ENCODE assay signal across 8 cellular contexts in the genomic region with DNA sequence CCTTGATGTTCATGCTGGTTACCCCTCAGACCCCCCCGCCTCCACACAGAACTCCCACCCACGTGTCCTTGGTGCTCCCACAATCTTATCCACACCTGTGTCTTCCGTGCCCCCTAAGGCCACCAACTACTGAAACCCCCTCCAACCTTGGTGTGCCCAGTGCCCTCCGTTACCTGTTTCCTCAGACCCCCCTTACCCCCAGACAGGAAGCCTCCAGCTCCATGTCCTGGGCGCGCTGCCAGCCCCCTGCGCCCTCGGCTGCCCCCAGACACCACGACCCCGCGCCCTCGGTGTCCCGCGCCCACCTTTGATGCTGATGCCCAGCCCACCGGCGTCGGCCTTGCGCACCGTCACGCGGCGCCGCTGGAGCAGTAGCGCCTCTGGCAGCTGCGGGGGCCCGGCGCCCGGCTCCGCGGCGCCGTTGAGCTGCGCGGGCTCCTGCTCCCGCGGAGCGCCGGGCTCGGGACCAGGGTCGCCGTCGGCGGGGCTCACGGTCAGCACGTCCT. TPM values are rescaled to one million over a fixed set of nuclear protein-coding genes. Genes with fewer than 3 reads are reported as not detected.
DNase-seq lines count a peak whose midpoint lies in the region; ATAC-seq and TF ChIP-seq lines count a peak whose summit lies in the region.

No MANE protein-coding gene starts in this region.

- H3K9ac ChIP-seq in OCI-LY1 (ENCODE audit: low read length) (peak overlapping the region; percentile 68), mammary epithelial cell (ENCODE audit: insufficient read depth, low read length) (no peak overlapping the region)

- no peaks in the 10 kb centered on the region for H3K9me2 ChIP-seq in OCI-LY1 (ENCODE audit: low read depth, low read length)

- H3K79me2 ChIP-seq in OCI-LY1 (ENCODE audit: insufficient read depth, low read length) (no peaks in the 10 kb centered on the region), mammary epithelial cell (ENCODE audit: insufficient read depth, low read length) (no peaks in the 10 kb centered on the region)

- peaks cover 68% of the 10 kb centered on the region for H3K4me1 ChIP-seq in OCI-LY1 (ENCODE audit: insufficient read depth, low read length, severe bottlenecking)
- H3K4me1 ChIP-seq in mammary epithelial cell (ENCODE audit: insufficient read depth, low read length): peaks cover 8% of the 10 kb centered on the region

- dilution Hi-C loops in mammary epithelial cell (cut with HindIII; ENCODE audit: low sequenced_read_pairs): no loop called here

- 0% methylated on average over 1 of the region's 45 CpGs for WGBS in mammary epithelial cell (ENCODE audit: low coverage, missing lambda C conversion rate)

- BruUV-seq in mammary epithelial cell (replicated peaks; lab: Mats Ljungman, UMichigan): no TSS peak

- peak overlapping the region; percentile 73 for H3K4me3 ChIP-seq in BJ (ENCODE audit: low read depth, low read length)
- H3K4me3 ChIP-seq in OCI-LY1 (ENCODE audit: low read depth, low read length, poor library complexity, severe bottlenecking): peak overlapping the region; percentile 70
- peak overlapping the region; percentile 44 to 84 (median 59) for H3K4me3 ChIP-seq in mammary epithelial cell (replicated peaks in 1 of 3; ENCODE audit: insufficient read depth in 1 of 3, low read depth in 2 of 3, low read length in 3 of 3)

- POLR2A ChIA-PET in BJ (lab: Charles Lee): interaction anchor here (1.1 kb wide), 1 partner anchor 204 kb away, joined by 3 read pairs; no protein-coding TSS in a partner anchor

- H3K4me2 ChIP-seq in OCI-LY1 (ENCODE audit: low read length) (peak overlapping the region; percentile 94), mammary epithelial cell (ENCODE audit: insufficient read depth, low read depth, low read length) (peak overlapping the region; percentile 97)

- in situ Hi-C loops in mammary epithelial cell (cut with MboI; ENCODE audit: low sequenced_read_pairs in 2 of 2): no loop called here

- H4K20me1 ChIP-seq in OCI-LY1 (ENCODE audit: insufficient read depth, low read length) (no peaks in the 10 kb centered on the region), mammary epithelial cell (ENCODE audit: insufficient read depth, low read length) (no peaks in the 10 kb centered on the region)

- H3F3A ChIP-seq in OCI-LY1 (ENCODE audit: insufficient read depth, low read length): peaks cover 5% of the 10 kb centered on the region; the same call in 1 of the 2 replicates

- ATAC-seq in GM21423 (IDR thresholded peaks at IDR 0.05; ENCODE audit: unreplicated experiment) (peak; percentile 21), GM21717 (IDR thresholded peaks at IDR 0.05; ENCODE audit: unreplicated experiment) (no peak)
- peak; percentile 11 for ATAC-seq in stimulated activated naive CD8-positive, alpha-beta T cell treated with anti-CD3 and anti-CD28 coated beads, Interleukin-15, Interleukin-2, amounts not matched to agents 100 U/mL and 50 U/mL, for 24 hours

- no peaks in the 10 kb centered on the region for H3K36me3 ChIP-seq in BJ (ENCODE audit: control insufficient read depth, insufficient read depth, low read length)
- H3K36me3 ChIP-seq in OCI-LY1 (ENCODE audit: insufficient read depth, low read length): no peaks in the 10 kb centered on the region
- no peaks in the 10 kb centered on the region for H3K36me3 ChIP-seq in mammary epithelial cell (ENCODE audit: insufficient read depth, low read length)

- CTCF ChIA-PET in BJ (lab: Yijun Ruan, JAX): interaction anchor here (0.8 to 2.8 kb wide), 4 partner anchors 9 to 14 kb away, joined by 3 to 9 read pairs (median 3); no protein-coding TSS in a partner anchor
- CTCF ChIA-PET in mammary epithelial cell (lab: Charles Lee; ENCODE audit: low non-redundant PET): interaction anchor here (0.8 kb wide), 1 partner anchor 181 kb away, joined by 5 read pairs; no protein-coding TSS in a partner anchor

- H3K9me3 ChIP-seq in OCI-LY1 (ENCODE audit: low read length) (no peaks in the 10 kb centered on the region), mammary epithelial cell (replicated peaks; ENCODE audit: insufficient read depth, low read length) (no peaks in the 10 kb centered on the region)

- DNase-seq in BJ (ENCODE audit: low read depth): no peak
- no peak for DNase-seq in mammary epithelial cell
- DNase-seq in left kidney (ENCODE audit: low read depth, low spot score): peak; percentile 73
- no peak for DNase-seq in stimulated activated naive CD8-positive, alpha-beta T cell treated with anti-CD3 and anti-CD28 coated beads, Interleukin-15, Interleukin-2, amounts not matched to agents 100 U/mL and 50 U/mL, for 24 hours
- no peak for DNase-seq in NAMALWA (ENCODE audit: low spot score)

- TF ChIP-seq CTCF in BJ (IDR thresholded peaks at IDR 0.05; ENCODE audit: insufficient read depth, low read depth, low read length): no peak
- TF ChIP-seq CTCF in OCI-LY1 (IDR thresholded peaks at IDR 0.05; ENCODE audit: low read length): no peak
- no peak for TF ChIP-seq CTCF in mammary epithelial cell (conservative IDR thresholded peaks at IDR 0.05 in 1 of 2, IDR thresholded peaks at IDR 0.05 in 1 of 2; ENCODE audit: extremely low read depth in 1 of 2, insufficient read depth in 1 of 2, low read depth in 1 of 2, low read length in 2 of 2)

- H2AFZ ChIP-seq in OCI-LY1 (ENCODE audit: low read length) (no peak overlapping the region), mammary epithelial cell (ENCODE audit: low read depth, low read length) (peak overlapping the region; percentile 93)

- intact Hi-C loops in mammary epithelial cell (cut with micrococcal nuclease): loop anchor here (5.0 to 10.0 kb wide), 2 partner anchors 289 to 548 kb away; partner anchors contain the start of gene ZNF341

- H3K27me3 ChIP-seq in BJ (ENCODE audit: control insufficient read depth, insufficient read depth, low read length) (no peaks in the 10 kb centered on the region), OCI-LY1 (ENCODE audit: insufficient read depth, low read length) (no peaks in the 10 kb centered on the region), mammary epithelial cell (ENCODE audit: insufficient read depth, low read length) (no peaks in the 10 kb centered on the region)

- H3K27ac ChIP-seq in OCI-LY1 (ENCODE audit: low read depth, low read length, poor library complexity, severe bottlenecking): peak overlapping the region; percentile 60
- H3K27ac ChIP-seq in mammary epithelial cell (ENCODE audit: insufficient read depth, low read depth, low read length): no peak overlapping the region

RNA-seq across cellular contexts. Expression of gene SNTA1, which starts 0.5 kb away (rescaled TPM):
- polyA plus RNA-seq in BJ (2011; rRNA removed) (14.4 and 24.7 TPM in 2 replicates), mammary epithelial cell (8.1 TPM)
- 9.9 and 13.3 TPM in 2 replicates for polyA minus RNA-seq in BJ (2011; rRNA and poly(A)+ RNA removed)
- total RNA-seq in mammary epithelial cell: 10 to 100 TPM in 1 of 2 donors, 1 to 10 TPM in 1; 9.4 to 11.7 TPM
- 10.4 TPM for polyA minus RNA-seq in mammary epithelial cell

RNA-seq across cellular contexts. Expression of gene CDK5RAP1, which starts 41.7 kb away (rescaled TPM):
- polyA plus RNA-seq in BJ (2011; rRNA removed) (24.7 and 27.0 TPM in 2 replicates), mammary epithelial cell (37.1 TPM)
- polyA minus RNA-seq in BJ (2011; rRNA and poly(A)+ RNA removed): 23.3 and 25.3 TPM in 2 replicates
- total RNA-seq in mammary epithelial cell: 10 to 100 TPM; 20.7 to 35.5 TPM
- 24.9 TPM for polyA minus RNA-seq in mammary epithelial cell

RNA-seq across cellular contexts. Expression of gene CBFA2T2, which starts 46.8 kb away (rescaled TPM):
- polyA plus RNA-seq in BJ (2011; rRNA removed) (7.6 and 8.0 TPM in 2 replicates), mammary epithelial cell (6.0 TPM)
- 11.1 and 14.6 TPM in 2 replicates for polyA minus RNA-seq in BJ (2011; rRNA and poly(A)+ RNA removed)
- total RNA-seq in mammary epithelial cell: 10 to 100 TPM; 10.5 to 13.7 TPM
- 14.1 TPM for polyA minus RNA-seq in mammary epithelial cell
